27 cellular contexts compared by ENCODE assay signal in the genomic region with DNA sequence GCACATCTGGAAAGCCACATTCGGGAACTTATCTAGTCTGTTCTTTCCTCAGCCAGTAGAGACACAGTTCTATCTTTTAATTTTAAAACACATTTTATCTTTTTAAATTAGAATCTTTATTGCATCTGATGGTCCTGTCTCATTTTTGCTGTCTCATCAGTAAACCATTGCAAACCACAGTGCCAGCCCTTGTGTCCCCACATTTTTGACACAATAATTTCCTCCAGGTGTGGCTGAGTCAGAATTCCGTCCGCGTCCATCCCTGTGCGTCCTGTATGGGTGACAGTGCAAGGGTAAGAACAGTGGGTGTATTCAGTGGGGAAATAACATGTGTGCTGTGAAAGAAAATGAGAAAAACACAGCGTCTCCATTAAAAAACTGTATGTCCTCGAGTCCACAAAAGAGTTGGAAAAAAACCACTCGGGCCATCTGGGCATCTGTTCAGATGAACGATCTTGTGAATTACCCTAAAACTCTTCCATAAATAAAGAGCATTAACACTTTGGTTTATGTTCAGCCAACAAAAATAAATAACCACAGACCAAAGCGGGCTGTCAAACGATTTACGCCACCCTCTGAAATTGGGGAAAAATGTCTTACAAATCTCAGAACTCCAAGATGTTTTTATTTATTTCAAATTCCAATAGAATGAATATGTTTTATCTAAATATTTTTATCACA.
DNase-seq lines count a peak whose midpoint lies in the region; ATAC-seq and TF ChIP-seq lines count a peak whose summit lies in the region.
"Had no signal": no experiment of that assay in that cellular context is flagged by ENCODE, and none has a peak within 500 bp of the region (broad histone marks: within the 10 kb centered on the region; RNA-seq: fewer than 3 reads in every experiment).

No MANE protein-coding gene starts in this region.

- TF ChIP-seq CTCF in osteocyte (IDR thresholded peaks at IDR 0.05) (no peak), WERI-Rb-1 (IDR thresholded peaks at IDR 0.05; ENCODE audit: low read depth, low read length) (no peak)

- DNase-seq in cardiac septum (ENCODE audit: low spot score) (peak; percentile 6), left cardiac atrium (no peak), ecto neural progenitor cell (ENCODE audit: low spot score) (peak; percentile 10), osteocyte (ENCODE audit: extremely low spot score, unreplicated experiment) (peak; percentile 19), hippocampal formation (lab: John Stamatoyannopoulos, UW) (no peak), WERI-Rb-1 (no peak), cortex of kidney (lab: John Stamatoyannopoulos, UW) (no peak)
- DNase-seq: ACHN; CD4-positive, CD25-positive, alpha-beta regulatory T cell; EL; GDM1; Karpas-422; NCI-H1092 treated with DMSO at 0.1 percent for 48 hours; NCI-H1436; NCI-H187; NCI-H2081 treated with DMSO at 0.1 percent for 48 hours; NCI-H2171; NCI-H226; NCI-H510A; NCI-H69; SHP77 had no signal

- ATAC-seq in left cardiac atrium, result no peak
- ATAC-seq: GM12878, Panc1 had no signal

- peaks cover 5% of the 10 kb centered on the region for H3K9me3 Mint-ChIP-seq in osteocyte (ENCODE audit: unreplicated experiment)
- H3K9me3 Mint-ChIP-seq: CD4-positive, CD25-positive, alpha-beta regulatory T cell had no signal

- no peaks in the 10 kb centered on the region for H3K4me1 Mint-ChIP-seq in osteocyte (ENCODE audit: unreplicated experiment)
- H3K4me1 Mint-ChIP-seq: CD4-positive, CD25-positive, alpha-beta regulatory T cell had no signal

- peaks cover 13% of the 10 kb centered on the region for H3K9me3 ChIP-seq in WERI-Rb-1 (ENCODE audit: severe bottlenecking)

- H3K4me3 Mint-ChIP-seq in osteocyte (ENCODE audit: unreplicated experiment), result no peak overlapping the region
- H3K4me3 Mint-ChIP-seq: CD4-positive, CD25-positive, alpha-beta regulatory T cell had no signal

- H3K27me3 ChIP-seq in WERI-Rb-1 (ENCODE audit: insufficient read depth, low read depth, severe bottlenecking), result no peaks in the 10 kb centered on the region
- H3K27me3 ChIP-seq: BLaER1 had no signal

- H3K27ac Mint-ChIP-seq in osteocyte (ENCODE audit: unreplicated experiment), result no peak overlapping the region

- peaks cover 28% of the 10 kb centered on the region for H3K36me3 Mint-ChIP-seq in osteocyte (ENCODE audit: unreplicated experiment)
- H3K36me3 Mint-ChIP-seq: CD4-positive, CD25-positive, alpha-beta regulatory T cell had no signal

- intact Hi-C loops in cardiac septum (cut with DNase I), result no loop called here
- intact Hi-C loops in left cardiac atrium (cut with DNase I), result no loop called here

- H3K36me3 ChIP-seq in WERI-Rb-1, result peaks cover 70% of the 10 kb centered on the region

- no peak overlapping the region for H3K27ac ChIP-seq in WERI-Rb-1
- H3K27ac ChIP-seq: 22Rv1, HL-60, RWPE1 had no signal

- no peak overlapping the region for H3K4me3 ChIP-seq in WERI-Rb-1 (ENCODE audit: low read depth, low read length)
- H3K4me3 ChIP-seq: BLaER1, GM12878 had no signal

- no peaks in the 10 kb centered on the region for H3K27me3 Mint-ChIP-seq in osteocyte (ENCODE audit: unreplicated experiment)
- H3K27me3 Mint-ChIP-seq: CD4-positive, CD25-positive, alpha-beta regulatory T cell had no signal

Comparison
In these comparisons a context has a peak if more than half of its experiments do, and no peak if none do; other contexts are left out.
1. DNase-seq: peak in cardiac septum (single experiment), ecto neural progenitor cell (single experiment) and osteocyte (single experiment); none in left cardiac atrium (single experiment), hippocampal formation (0 of 2), WERI-Rb-1 (single experiment) and cortex of kidney (single experiment).